Comparison of ENCODE assay signal across 19 cellular contexts in genomic region chr6:13663986-13664385, GRCh38.
"Had no signal": no experiment of that assay in that cellular context is flagged by ENCODE, and none has a peak within 500 bp of the region (broad histone marks: within the 10 kb centered on the region; RNA-seq: fewer than 3 reads in every experiment).

No MANE protein-coding gene starts in this region.

- H3K27ac Mint-ChIP-seq: activated CD4-positive, alpha-beta T cell treated with anti-CD3 and anti-CD28 coated beads, Interleukin-2, amount 10 ng/mL, durations not matched to agents 24 days and 14 days; activated CD8-positive, alpha-beta T cell treated with anti-CD3 and anti-CD28 coated beads, Interleukin-2, amount 10 ng/mL, durations not matched to agents 7 days and 5 days; activated naive CD8-positive, alpha-beta T cell treated with anti-CD3 and anti-CD28 coated beads, Interleukin-2, amount 50 U/mL, for 24 hours; activated T-helper 2 cell treated with anti-CD3 and anti-CD28 coated beads, Interferon-gamma antibody, Interleukin-2, Interleukin-4, amounts not matched to agents 10 μg/mL and 5 μg/mL and 100 μg/mL, durations not matched to agents 14 hours and 24 hours and 36 hours; stimulated activated naive CD8-positive, alpha-beta T cell treated with anti-CD3 and anti-CD28 coated beads, Interleukin-15, amount 100 ng/mL, for 72 hours had no signal

- H3K36me3 ChIP-seq: heart left ventricle, lower lobe of right lung, ovary, right atrium auricular region, tibial artery had no signal

- H3K27me3 Mint-ChIP-seq: activated CD4-positive, alpha-beta T cell treated with anti-CD3 and anti-CD28 coated beads, Interleukin-2, amount 10 ng/mL, durations not matched to agents 24 days and 14 days; activated naive CD8-positive, alpha-beta T cell treated with anti-CD3 and anti-CD28 coated beads, Interleukin-2, amount 50 U/mL, for 24 hours; stimulated activated naive CD8-positive, alpha-beta T cell treated with anti-CD3 and anti-CD28 coated beads, Interleukin-15, amount 100 ng/mL, for 72 hours had no signal

- H3K4me3 Mint-ChIP-seq: activated CD4-positive, alpha-beta T cell treated with anti-CD3 and anti-CD28 coated beads, Interleukin-2, amount 10 ng/mL, durations not matched to agents 24 days and 14 days; activated CD8-positive, alpha-beta T cell treated with anti-CD3 and anti-CD28 coated beads, Interleukin-2, amount 10 ng/mL, durations not matched to agents 7 days and 5 days; activated naive CD8-positive, alpha-beta T cell treated with anti-CD3 and anti-CD28 coated beads, Interleukin-2, amount 50 U/mL, for 24 hours had no signal

- H3K27ac ChIP-seq: heart left ventricle, lower lobe of right lung, ovary, psoas muscle, right atrium auricular region, tibial artery had no signal

- H3K4me3 ChIP-seq: heart left ventricle, lower lobe of right lung, mucosa of descending colon, ovary, psoas muscle, right atrium auricular region, tibial artery had no signal

- H3K9me3 ChIP-seq: lower lobe of right lung, mucosa of descending colon, ovary, psoas muscle, right atrium auricular region, tibial artery had no signal

- H3K9me3 Mint-ChIP-seq: activated naive CD8-positive, alpha-beta T cell treated with anti-CD3 and anti-CD28 coated beads, Interleukin-2, amount 50 U/mL, for 24 hours; activated T-helper 2 cell treated with anti-CD3 and anti-CD28 coated beads, Interferon-gamma antibody, Interleukin-2, Interleukin-4, amounts not matched to agents 10 μg/mL and 5 μg/mL and 100 μg/mL, durations not matched to agents 14 hours and 24 hours and 36 hours; stimulated activated naive CD8-positive, alpha-beta T cell treated with anti-CD3 and anti-CD28 coated beads, Interleukin-15, amount 100 ng/mL, for 72 hours had no signal

- DNase-seq: activated CD4-positive, alpha-beta T cell treated with anti-CD3 and anti-CD28 coated beads, Interleukin-2, amount 10 ng/mL, durations not matched to agents 24 days and 14 days; activated CD8-positive, alpha-beta T cell treated with anti-CD3 and anti-CD28 coated beads, Interleukin-2, amount 10 ng/mL, durations not matched to agents 7 days and 5 days; activated naive CD4-positive, alpha-beta T cell; activated naive CD8-positive, alpha-beta T cell treated with anti-CD3 and anti-CD28 coated beads, Interleukin-2, amount 50 U/mL, for 24 hours; activated T-cell treated with anti-CD3 and anti-CD28 coated beads, Interleukin-2, amount 50 U/mL, for 1 hour; cortex of kidney; heart left ventricle; left colon; lower lobe of right lung; mesendoderm; mucosa of descending colon; ovary; psoas muscle; stimulated activated CD4-positive, alpha-beta T cell treated with anti-CD3 and anti-CD28 coated beads, Interleukin-12 subunit alpha, Interleukin-12 subunit beta, amount 100 ng/mL, for 4 hours; stimulated activated naive CD8-positive, alpha-beta T cell treated with anti-CD3 and anti-CD28 coated beads, Interleukin-15, amount 100 ng/mL, for 72 hours; tibial artery had no signal

- ATAC-seq: activated CD4-positive, CD25-positive, alpha-beta regulatory T cell treated with anti-CD3 and anti-CD28 coated beads, Interleukin-2, amount 50 U/mL, for 24 hours; activated CD8-positive, alpha-beta T cell treated with anti-CD3 and anti-CD28 coated beads, Interleukin-2, amount 10 ng/mL, durations not matched to agents 7 days and 5 days; activated naive CD8-positive, alpha-beta T cell treated with anti-CD3 and anti-CD28 coated beads, Interleukin-2, amount 50 U/mL, for 24 hours; heart left ventricle; left colon; lower lobe of right lung; mucosa of descending colon; psoas muscle; stimulated activated naive CD8-positive, alpha-beta T cell treated with anti-CD3 and anti-CD28 coated beads, Interleukin-15, amount 100 ng/mL, for 72 hours had no signal

- H3K27me3 ChIP-seq: heart left ventricle, ovary, right atrium auricular region, tibial artery had no signal
